ENCODE assay signal across 10 cellular contexts in the genomic region with DNA sequence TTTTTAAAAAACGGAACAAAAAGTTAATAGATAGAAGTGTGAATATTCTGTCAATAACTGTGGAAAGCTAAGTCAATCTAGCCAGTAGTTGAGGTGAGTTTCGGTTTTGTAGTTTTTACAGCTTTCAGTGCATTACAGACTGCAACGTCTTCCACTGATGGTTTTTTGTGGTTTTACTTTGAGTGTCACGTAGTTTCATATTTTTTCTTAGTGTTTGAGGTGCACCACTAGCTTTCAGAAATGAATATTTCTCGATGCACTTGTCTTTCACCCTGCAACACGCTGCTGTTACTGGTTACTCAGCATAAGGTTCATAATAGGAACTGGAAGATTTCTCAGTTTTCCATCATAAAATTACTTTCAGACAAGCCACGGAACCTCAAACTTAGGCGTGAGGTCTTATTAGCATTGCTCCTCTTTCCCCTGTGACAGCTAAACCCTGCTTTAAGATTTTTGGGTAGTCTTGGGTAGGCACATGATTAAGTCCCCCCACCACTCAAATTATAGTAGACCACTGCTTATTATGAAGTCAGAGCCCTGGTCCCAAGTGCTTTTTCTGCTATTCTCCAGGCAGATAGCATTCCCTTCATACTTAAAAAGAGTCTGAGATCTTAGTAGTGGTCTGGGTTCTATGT.
DNase-seq lines count a peak whose midpoint lies in the region; ATAC-seq and TF ChIP-seq lines count a peak whose summit lies in the region.
"Had no signal": no experiment of that assay in that cellular context is flagged by ENCODE, and none has a peak within 500 bp of the region (broad histone marks: within the 10 kb centered on the region; RNA-seq: fewer than 3 reads in every experiment).

No MANE protein-coding gene starts in this region.

- H3K4me3 ChIP-seq in hepatocyte (no peak overlapping the region), suprapubic skin (no peak overlapping the region)
- H3K4me3 ChIP-seq: BLaER1 had no signal

- H3K9me3 Mint-ChIP-seq in activated T-cell treated with anti-CD3 and anti-CD28 coated beads, Interleukin-2, amount 50 U/mL, for 72 hours = peaks cover 0 to 2% of the 10 kb centered on the region in 2 donors
- H3K9me3 Mint-ChIP-seq: naive B cell had no signal

- no peaks in the 10 kb centered on the region for H3K9me2 ChIP-seq in hepatocyte (replicated peaks; ENCODE audit: insufficient read depth)

- peaks cover 0 to 3% of the 10 kb centered on the region in 2 donors for H3K36me3 Mint-ChIP-seq in activated T-cell treated with anti-CD3 and anti-CD28 coated beads, Interleukin-2, amount 50 U/mL, for 72 hours (ENCODE audit: insufficient read depth in 2 of 2)
- H3K36me3 Mint-ChIP-seq: naive B cell had no signal

- H3K4me2 ChIP-seq in hepatocyte = peak overlapping the region; percentile 14
- H3K4me2 ChIP-seq: BLaER1 had no signal

- peak overlapping the region; percentile 67 for H3K27ac Mint-ChIP-seq in activated T-cell treated with anti-CD3 and anti-CD28 coated beads, Interleukin-2, amount 50 U/mL, for 72 hours

- no peak for TF ChIP-seq CTCF in hepatocyte (IDR thresholded peaks at IDR 0.05; ENCODE audit: poor library complexity)
- TF ChIP-seq CTCF in suprapubic skin (IDR thresholded peaks at IDR 0.05) = no peak

- H3K27me3 ChIP-seq in hepatocyte (no peaks in the 10 kb centered on the region), suprapubic skin (no peaks in the 10 kb centered on the region)
- H3K27me3 ChIP-seq: BLaER1 had no signal

- no peaks in the 10 kb centered on the region for H3K9me3 ChIP-seq in hepatocyte (ENCODE audit: low read depth)
- no peaks in the 10 kb centered on the region for H3K9me3 ChIP-seq in suprapubic skin
- H3K9me3 ChIP-seq: BLaER1 had no signal

- no peak for TF ChIP-seq POLR2A in suprapubic skin (IDR thresholded peaks at IDR 0.05)

- H2AFZ ChIP-seq in hepatocyte = no peak overlapping the region

- peaks cover 14% of the 10 kb centered on the region for H3K4me1 Mint-ChIP-seq in activated T-cell treated with anti-CD3 and anti-CD28 coated beads, Interleukin-2, amount 50 U/mL, for 72 hours (ENCODE audit: low read depth)
- H3K4me1 Mint-ChIP-seq: naive B cell had no signal

- peak; percentile 91 to 97 for ATAC-seq in activated T-cell treated with anti-CD3 and anti-CD28 coated beads, Interleukin-2, amount 50 U/mL, for 72 hours (replicated peaks in 1 of 2)
- ATAC-seq in GM21717 (IDR thresholded peaks at IDR 0.05; ENCODE audit: unreplicated experiment) = peak; percentile 97
- peak; percentile 96 for ATAC-seq in HG03460 (IDR thresholded peaks at IDR 0.05; ENCODE audit: unreplicated experiment)

- TF ChIP-seq EP300 in suprapubic skin (IDR thresholded peaks at IDR 0.05) = no peak

- H3K79me2 ChIP-seq in hepatocyte = no peaks in the 10 kb centered on the region

- WGBS in hepatocyte (ENCODE audit: low lambda C conversion rate, missing lambda C conversion rate) = 70% methylated on average over 8 of the region's 8 CpGs
- WGBS in suprapubic skin = 57% methylated on average over 8 of the region's 8 CpGs

- H3K4me3 Mint-ChIP-seq in activated T-cell treated with anti-CD3 and anti-CD28 coated beads, Interleukin-2, amount 50 U/mL, for 72 hours = peak overlapping the region in 1 of 2 donors; percentile 33

- H3K27ac ChIP-seq in hepatocyte (peak overlapping the region; percentile 21), suprapubic skin (no peak overlapping the region)
- H3K27ac ChIP-seq: BLaER1 had no signal

- peaks cover 27% of the 10 kb centered on the region for H3K27me3 Mint-ChIP-seq in activated T-cell treated with anti-CD3 and anti-CD28 coated beads, Interleukin-2, amount 50 U/mL, for 72 hours (ENCODE audit: low read depth)
- H3K27me3 Mint-ChIP-seq: naive B cell had no signal

- H3K36me3 ChIP-seq in hepatocyte (replicated peaks; ENCODE audit: insufficient read depth, low read depth) (no peaks in the 10 kb centered on the region), suprapubic skin (no peaks in the 10 kb centered on the region)
- H3K36me3 ChIP-seq: BLaER1 had no signal

- DNase-seq in activated T-cell treated with anti-CD3 and anti-CD28 coated beads, Interleukin-2, amount 50 U/mL, for 72 hours = peak; percentile 25 to 34
- no peak for DNase-seq in activated T-cell treated with anti-CD3 and anti-CD28 coated beads, Interleukin-2, amount 50 U/mL, for 1 hour
- no peak for DNase-seq in hepatocyte (ENCODE audit: low spot score)
- no peak for DNase-seq in kidney glomerular epithelial cell (lab: John Stamatoyannopoulos, UW)
- DNase-seq in HuH-7 (ENCODE audit: low spot score) = no peak
- DNase-seq in suprapubic skin (ENCODE audit: low spot score in 2 of 2) = no peak
- DNase-seq: naive B cell had no signal

- H4K20me1 ChIP-seq in hepatocyte (ENCODE audit: insufficient read depth, poor library complexity, severe bottlenecking) = no peaks in the 10 kb centered on the region
- H4K20me1 ChIP-seq: BLaER1 had no signal

- H3K4me1 ChIP-seq in hepatocyte (ENCODE audit: insufficient read depth) (no peaks in the 10 kb centered on the region), suprapubic skin (no peaks in the 10 kb centered on the region)
- H3K4me1 ChIP-seq: BLaER1 had no signal

Comparison
In these comparisons a context has a peak if more than half of its experiments do, and no peak if none do; other contexts are left out.
1. DNase-seq: peak in activated T-cell treated with anti-CD3 and anti-CD28 coated beads, Interleukin-2, amount 50 U/mL, for 72 hours (2 of 2); none in activated T-cell treated with anti-CD3 and anti-CD28 coated beads, Interleukin-2, amount 50 U/mL, for 1 hour (single experiment), hepatocyte (single experiment), kidney glomerular epithelial cell (single experiment), HuH-7 (single experiment) and suprapubic skin (0 of 2).
2. Peak in every context shown above with its lines, with median percentiles within 50 percentile points of each other: ATAC-seq.